ENCODE assay signal across 9 cellular contexts in the genomic region with DNA sequence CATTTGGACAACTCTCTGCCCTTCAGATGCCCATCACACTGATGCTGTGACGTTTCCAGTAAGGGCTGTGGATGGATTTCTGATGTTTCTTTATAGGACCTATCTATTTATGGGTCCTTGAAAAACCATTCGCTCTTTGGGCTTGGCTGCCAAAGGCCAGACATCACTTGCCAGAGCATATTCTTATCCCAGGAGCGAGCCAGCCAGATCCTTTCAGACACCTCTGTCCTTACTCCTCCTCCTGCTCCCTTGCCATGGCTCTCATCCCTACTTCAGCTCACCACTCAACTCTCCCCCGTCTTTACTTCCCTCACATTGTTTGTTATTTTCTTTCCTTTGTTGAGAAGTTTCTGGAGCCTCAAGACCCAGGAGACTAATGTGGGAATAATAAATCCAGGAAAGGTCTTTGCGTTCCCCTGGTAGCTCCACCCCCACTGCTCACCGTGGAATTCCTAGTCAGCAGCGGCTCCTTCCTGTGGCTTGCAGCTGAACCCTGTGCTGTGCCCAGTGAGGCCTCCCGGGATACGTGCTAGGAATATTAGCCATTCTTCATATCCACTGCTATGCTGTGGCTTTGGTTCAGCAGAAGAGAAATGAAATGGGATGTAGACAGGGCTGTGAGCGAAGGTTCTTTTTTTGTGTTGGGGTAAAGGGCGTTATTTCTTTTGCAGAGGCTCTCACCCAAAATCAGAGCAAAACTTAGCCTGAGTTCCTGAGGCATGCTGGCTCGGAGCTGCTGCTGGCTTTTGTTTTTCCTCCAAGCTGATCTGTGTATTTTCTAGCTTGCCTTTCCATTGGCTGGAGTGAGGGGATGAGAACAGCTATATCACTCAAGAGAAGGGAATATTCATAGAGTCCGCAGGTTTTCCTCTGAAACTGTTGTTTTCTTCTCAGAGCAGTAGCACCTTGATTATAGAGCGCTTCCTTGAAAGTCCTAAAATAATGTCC.
DNase-seq lines count a peak whose midpoint lies in the region; ATAC-seq, FAIRE-seq and TF ChIP-seq lines count a peak whose summit lies in the region.
"Had no signal": no experiment of that assay in that cellular context is flagged by ENCODE, and none has a peak within 500 bp of the region (broad histone marks: within the 10 kb centered on the region; RNA-seq: fewer than 3 reads in every experiment).

No MANE protein-coding gene starts in this region.

- TF ChIP-seq CTCF in brain (conservative IDR thresholded peaks at IDR 0.05) (no peak), heart left ventricle (IDR thresholded peaks at IDR 0.05) (peak in 6 of 12 donors; percentile 8 to 50 (median 20)), uterus (IDR thresholded peaks at IDR 0.05) (peak in 3 of 4 experiments; percentile 12 to 35 (median 30)), D721Med (IDR thresholded peaks at IDR 0.05; ENCODE audit: insufficient read depth, missing control alignments) (no peak)

- peak overlapping the region in 2 of 5 experiments; percentile 46 to 60 for H3K4me3 Mint-ChIP-seq in brain
- H3K4me3 Mint-ChIP-seq: T-helper 1 cell treated with Interleukin-12 subunit alpha and Interleukin-12 subunit beta and Interleukin-4 antibody, amounts not matched to agents 30 μg/mL and 1 μg/mL, for 36 hours had no signal

- peaks cover 43% of the 10 kb centered on the region for H3K4me1 Mint-ChIP-seq in brain

- TF ChIP-seq POLR2A in heart left ventricle (IDR thresholded peaks at IDR 0.05) (no peak), uterus (IDR thresholded peaks at IDR 0.05) (no peak)

- H3K27me3 ChIP-seq in heart left ventricle (no peaks in the 10 kb centered on the region), neuron (ENCODE audit: insufficient read depth, low read length) (no peaks in the 10 kb centered on the region), uterus (no peaks in the 10 kb centered on the region)

- intact Hi-C loops in heart left ventricle (cut with DNase I) (loop anchor here in 4 of 10 donors (5.0 to 10.0 kb wide), 6 partner anchors 57 to 607 kb away; no protein-coding TSS in a partner anchor), uterus (cut with DNase I; ENCODE audit: low total_unique reads) (no loop called here)

- H3K36me3 ChIP-seq in heart left ventricle (no peaks in the 10 kb centered on the region), neuron (ENCODE audit: insufficient read depth, low read length) (no peaks in the 10 kb centered on the region), uterus (no peaks in the 10 kb centered on the region)

- peak overlapping the region in 6 of 12 donors; percentile 7 to 62 (median 30) for H3K27ac ChIP-seq in heart left ventricle
- peak overlapping the region; percentile 75 to 76 for H3K27ac ChIP-seq in uterus

- peak overlapping the region; percentile 48 for H2AFZ ChIP-seq in neuron (ENCODE audit: low read depth, low read length)

- DNase-seq in heart left ventricle = peak in 4 of 5 donors; percentile 41 to 58 (median 49)
- DNase-seq in uterus = peak; percentile 62 to 69
- DNase-seq in D721Med (ENCODE audit: insufficient read length, low spot score) = no peak
- no peak for DNase-seq in activated T-cell treated with anti-CD3 and anti-CD28 coated beads, Interleukin-2, amount 50 U/mL, for 1 hour
- DNase-seq: NCI-H1417 had no signal

- no peak for FAIRE-seq in D721Med (lab: Jason Lieb, UNC)

- ATAC-seq in heart left ventricle (peak; percentile 72 to 92 (median 87)), HG02938 (IDR thresholded peaks at IDR 0.05; ENCODE audit: unreplicated experiment) (no peak)

- H3K4me1 ChIP-seq in heart left ventricle = peaks cover 0 to 26% (median 14%) of the 10 kb centered on the region in 12 donors
- peaks cover 15% of the 10 kb centered on the region for H3K4me1 ChIP-seq in neuron (ENCODE audit: insufficient read depth, low read length)
- peaks cover 0 to 12% of the 10 kb centered on the region in 2 donors for H3K4me1 ChIP-seq in uterus

- peak overlapping the region in 2 of 12 donors; percentile 0 for H3K4me3 ChIP-seq in heart left ventricle
- no peak overlapping the region for H3K4me3 ChIP-seq in neuron (ENCODE audit: low read length)
- H3K4me3 ChIP-seq in uterus = no peak overlapping the region

- H3K9me3 Mint-ChIP-seq in brain = no peaks in the 10 kb centered on the region
- H3K9me3 Mint-ChIP-seq: T-helper 1 cell treated with Interleukin-12 subunit alpha and Interleukin-12 subunit beta and Interleukin-4 antibody, amounts not matched to agents 30 μg/mL and 1 μg/mL, for 36 hours had no signal

- H3K27ac Mint-ChIP-seq in brain = peak overlapping the region in 3 of 5 experiments; percentile 44 to 90 (median 70)
- H3K27ac Mint-ChIP-seq: T-helper 1 cell treated with Interleukin-12 subunit alpha and Interleukin-12 subunit beta and Interleukin-4 antibody, amounts not matched to agents 30 μg/mL and 1 μg/mL, for 36 hours had no signal

- 30 to 45% (median 38%) methylated on average over 14 of the region's 14 CpGs for WGBS in heart left ventricle, 4 donors

- no peaks in the 10 kb centered on the region for H3K9me3 ChIP-seq in heart left ventricle
- no peaks in the 10 kb centered on the region for H3K9me3 ChIP-seq in neuron (ENCODE audit: low read length)
- no peaks in the 10 kb centered on the region for H3K9me3 ChIP-seq in uterus

- no peaks in the 10 kb centered on the region for H3K27me3 Mint-ChIP-seq in brain

- H3K36me3 Mint-ChIP-seq in brain = no peaks in the 10 kb centered on the region

Comparison
In these comparisons a context has a peak if more than half of its experiments do, and no peak if none do; other contexts are left out.
1. CTCF ChIP-seq: peak in uterus (3 of 4); none in brain (0 of 2) and D721Med (single experiment).
2. DNase-seq: peak in heart left ventricle (4 of 5) and uterus (2 of 2); none in D721Med (single experiment) and activated T-cell treated with anti-CD3 and anti-CD28 coated beads, Interleukin-2, amount 50 U/mL, for 1 hour (single experiment).